15 cellular contexts compared by ENCODE assay signal in genomic region chr1:207018707-207019106, GRCh38. TPM values are rescaled to one million over a fixed set of nuclear protein-coding genes. Genes with fewer than 3 reads are reported as not detected.
"Had no signal": no experiment of that assay in that cellular context is flagged by ENCODE, and none has a peak within 500 bp of the region (broad histone marks: within the 10 kb centered on the region; RNA-seq: fewer than 3 reads in every experiment).

No MANE protein-coding gene starts in this region.

- H3K27me3 ChIP-seq: cardiac muscle cell, gastrocnemius medialis, heart left ventricle, neural progenitor cell, right lobe of liver had no signal

- H3K4me1 ChIP-seq: neural progenitor cell, right lobe of liver had no signal

- DNase-seq: activated CD4-positive, alpha-beta T cell treated with anti-CD3 and anti-CD28 coated beads, Interleukin-2, amount 50 U/mL, for 1 hour; activated CD8-positive, alpha-beta memory T cell treated with anti-CD3 and anti-CD28 coated beads for 24 hours; midbrain; naive B cell; right lobe of liver; T-helper 2 cell had no signal

- H3K4me3 ChIP-seq: cardiac muscle cell, gastrocnemius medialis, heart left ventricle, lung, neural progenitor cell, right lobe of liver had no signal

- H3K36me3 ChIP-seq: cardiac muscle cell, gastrocnemius medialis, heart left ventricle, neural progenitor cell, right lobe of liver had no signal

- H3K27ac ChIP-seq: cardiac muscle cell, gastrocnemius medialis, neural progenitor cell, right lobe of liver had no signal

- H3K9me3 ChIP-seq: gastrocnemius medialis, heart left ventricle, right lobe of liver had no signal

RNA-seq across cellular contexts. Expression of gene C1orf116, which starts 13.8 kb away (rescaled TPM):
- total RNA-seq: activated T-helper 1 cell treated with anti-CD3 and anti-CD28 coated beads, Interleukin-12 subunit alpha, Interleukin-12 subunit beta, Interleukin-2, Interleukin-4 antibody, amounts not matched to agents 30 ng/mL and 10 ng/mL and 1 ng/mL, durations not matched to agents 14 hours and 24 hours and 36 hours; osteocyte had no signal

RNA-seq across cellular contexts. Expression of gene FCAMR, which starts 48.4 kb away (rescaled TPM):
- total RNA-seq: activated T-helper 1 cell treated with anti-CD3 and anti-CD28 coated beads, Interleukin-12 subunit alpha, Interleukin-12 subunit beta, Interleukin-2, Interleukin-4 antibody, amounts not matched to agents 30 ng/mL and 10 ng/mL and 1 ng/mL, durations not matched to agents 14 hours and 24 hours and 36 hours; astrocyte; cardiac muscle cell; gastrocnemius medialis; heart left ventricle; osteocyte; pulmonary artery endothelial cell had no signal
